Comparison of ENCODE assay signal across 36 cellular contexts in the genomic region with DNA sequence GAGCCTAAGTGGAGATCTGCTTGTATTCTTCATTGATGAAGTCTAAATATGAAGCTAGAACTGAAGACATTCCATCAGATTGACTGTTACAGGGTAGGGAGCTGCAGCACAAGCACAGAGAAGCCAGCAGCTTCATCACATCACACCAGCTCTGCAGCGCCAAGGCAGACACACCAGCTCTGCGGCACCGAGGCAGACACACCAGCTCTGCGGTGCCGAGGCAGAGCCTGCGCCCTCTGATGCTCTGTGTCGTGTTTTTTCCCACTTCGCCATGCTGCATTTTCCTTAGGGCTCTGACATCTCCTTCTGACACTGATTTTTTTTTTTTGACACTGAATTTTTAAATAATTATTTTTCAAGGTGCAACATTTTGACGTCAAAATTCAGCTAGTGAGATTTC. TPM values are rescaled to one million over a fixed set of nuclear protein-coding genes. Genes with fewer than 3 reads are reported as not detected.
"Had no signal": no experiment of that assay in that cellular context is flagged by ENCODE, and none has a peak within 500 bp of the region (broad histone marks: within the 10 kb centered on the region; RNA-seq: fewer than 3 reads in every experiment).

No MANE protein-coding gene starts in this region.

- H3K4me1 ChIP-seq: adrenal gland, body of pancreas, breast epithelium had no signal

- H3K27ac ChIP-seq: adrenal gland, body of pancreas, brain microvascular endothelial cell, breast epithelium, VCaP had no signal

- H3K9me3 ChIP-seq: adrenal gland, body of pancreas, breast epithelium had no signal

- H3K36me3 ChIP-seq: adrenal gland, brain microvascular endothelial cell, breast epithelium had no signal

- ATAC-seq: activated CD8-positive, alpha-beta T cell treated with anti-CD3 and anti-CD28 coated beads for 36 hours; activated naive CD4-positive, alpha-beta T cell treated with anti-CD3 and anti-CD28 coated beads, Interleukin-2, amount 50 U/mL, for 72 hours; activated T-cell treated with anti-CD3 and anti-CD28 coated beads, Interleukin-2, amount 50 U/mL, for 4 hours; activated T-cell treated with anti-CD3 and anti-CD28 coated beads, Interleukin-2, amount 50 U/mL, for 72 hours; activated T-helper 17 cell treated with anti-CD3 and anti-CD28 coated beads, Interleukin-2, amount 50 U/mL, for 72 hours; body of pancreas had no signal

- H3K4me3 ChIP-seq: adrenal gland, body of pancreas, breast epithelium had no signal

- DNase-seq: activated B cell treated with CpG ODN at 0.5 μM for 24 hours; activated CD4-positive, alpha-beta memory T cell treated with anti-CD3 and anti-CD28 coated beads for 36 hours; activated CD4-positive, alpha-beta T cell treated with anti-CD3 and anti-CD28 coated beads for 4 hours; activated CD4-positive, alpha-beta T cell treated with anti-CD3 and anti-CD28 coated beads, Interleukin-2, amount 10 ng/mL, durations not matched to agents 24 days and 14 days; activated CD4-positive, alpha-beta T cell treated with anti-CD3 and anti-CD28 coated beads, Interleukin-2, amount 50 U/mL, for 1 hour; activated CD4-positive, alpha-beta T cell treated with anti-CD3 and anti-CD28 coated beads, Interleukin-2, amount 50 U/mL, for 4 hours; activated CD4-positive, CD25-positive, alpha-beta regulatory T cell treated with anti-CD3 and anti-CD28 coated beads, Interleukin-2, amount 50 U/mL, for 72 hours; activated CD8-positive, alpha-beta memory T cell treated with anti-CD3 and anti-CD28 coated beads, Interleukin-2, amount 50 U/mL, for 4 hours; activated CD8-positive, alpha-beta T cell treated with anti-CD3 and anti-CD28 coated beads for 36 hours; activated effector memory CD4-positive, alpha-beta T cell treated with anti-CD3 and anti-CD28 coated beads, Interleukin-2, amount 50 U/mL, for 16 hours; activated gamma-delta T cell treated with Interleukin-2 at 50 U/mL for 16 hours; activated naive CD4-positive, alpha-beta T cell; activated naive CD4-positive, alpha-beta T cell treated with anti-CD3 and anti-CD28 coated beads for 36 hours; activated naive CD4-positive, alpha-beta T cell treated with anti-CD3 and anti-CD28 coated beads, Interleukin-2, amount 50 U/mL, for 16 hours; activated naive CD8-positive, alpha-beta T cell treated with anti-CD3 and anti-CD28 coated beads for 36 hours; activated T-cell treated with anti-CD3 and anti-CD28 coated beads for 4 hours; activated T-cell treated with anti-CD3 and anti-CD28 coated beads, Interleukin-2, amount 50 U/mL, for 1 hour; activated T-cell treated with anti-CD3 and anti-CD28 coated beads, Interleukin-2, amount 50 U/mL, for 4 hours; activated T-cell treated with anti-CD3 and anti-CD28 coated beads, Interleukin-2, amount 50 U/mL, for 72 hours; adrenal gland; amniotic stem cell; aorta; body of pancreas; brain microvascular endothelial cell; central memory CD4-positive, alpha-beta T cell; T-helper 2 cell; T-helper 9 cell had no signal

RNA-seq across cellular contexts. Expression of gene BTNL2, which starts 0.8 kb away (rescaled TPM):
- total RNA-seq: activated B cell treated with CpG ODN at 0.5 μM for 24 hours; activated CD4-positive, alpha-beta memory T cell treated with anti-CD3 and anti-CD28 coated beads for 36 hours; activated CD4-positive, alpha-beta T cell treated with anti-CD3 and anti-CD28 coated beads, Interleukin-2, amount 10 ng/mL, durations not matched to agents 24 days and 14 days; activated CD8-positive, alpha-beta memory T cell treated with anti-CD3 and anti-CD28 coated beads for 36 hours; activated CD8-positive, alpha-beta T cell treated with anti-CD3 and anti-CD28 coated beads for 36 hours; activated naive CD4-positive, alpha-beta T cell treated with anti-CD3 and anti-CD28 coated beads for 36 hours; activated naive CD4-positive, alpha-beta T cell treated with anti-CD3 and anti-CD28 coated beads, Interleukin-2, amount 50 U/mL, for 72 hours; activated naive CD8-positive, alpha-beta T cell treated with anti-CD3 and anti-CD28 coated beads for 36 hours; activated T-cell treated with anti-CD3 and anti-CD28 coated beads, Interleukin-2, amount 50 U/mL, for 4 hours; activated T-cell treated with anti-CD3 and anti-CD28 coated beads, Interleukin-2, amount 50 U/mL, for 72 hours; activated T-helper 1 cell treated with anti-CD3 and anti-CD28 coated beads, Interleukin-12 subunit alpha, Interleukin-12 subunit beta, Interleukin-2, Interleukin-4 antibody, amounts not matched to agents 30 ng/mL and 10 ng/mL and 1 ng/mL, durations not matched to agents 14 hours and 24 hours and 36 hours; activated T-helper 17 cell treated with anti-CD3 and anti-CD28 coated beads, Interleukin-2, amount 50 U/mL, for 72 hours; aorta; astrocyte; body of pancreas; breast epithelium; cardiac septum had no signal
- polyA plus RNA-seq: adrenal gland, aorta had no signal

RNA-seq across cellular contexts. Expression of gene HLA-DRA, which starts 33.5 kb away (rescaled TPM):
- total RNA-seq: astrocyte had no signal

RNA-seq across cellular contexts. Expression of gene TSBP1, which starts 34.5 kb away (rescaled TPM):
- total RNA-seq: activated B cell treated with CpG ODN at 0.5 μM for 24 hours; activated CD4-positive, alpha-beta memory T cell treated with anti-CD3 and anti-CD28 coated beads for 36 hours; activated CD4-positive, alpha-beta T cell treated with anti-CD3 and anti-CD28 coated beads, Interleukin-2, amount 10 ng/mL, durations not matched to agents 24 days and 14 days; activated CD8-positive, alpha-beta memory T cell treated with anti-CD3 and anti-CD28 coated beads for 36 hours; activated CD8-positive, alpha-beta T cell treated with anti-CD3 and anti-CD28 coated beads for 36 hours; activated naive CD4-positive, alpha-beta T cell treated with anti-CD3 and anti-CD28 coated beads for 36 hours; activated naive CD4-positive, alpha-beta T cell treated with anti-CD3 and anti-CD28 coated beads, Interleukin-2, amount 50 U/mL, for 72 hours; activated naive CD8-positive, alpha-beta T cell treated with anti-CD3 and anti-CD28 coated beads for 36 hours; activated T-cell treated with anti-CD3 and anti-CD28 coated beads, Interleukin-2, amount 50 U/mL, for 4 hours; activated T-cell treated with anti-CD3 and anti-CD28 coated beads, Interleukin-2, amount 50 U/mL, for 72 hours; activated T-helper 1 cell treated with anti-CD3 and anti-CD28 coated beads, Interleukin-12 subunit alpha, Interleukin-12 subunit beta, Interleukin-2, Interleukin-4 antibody, amounts not matched to agents 30 ng/mL and 10 ng/mL and 1 ng/mL, durations not matched to agents 14 hours and 24 hours and 36 hours; activated T-helper 17 cell treated with anti-CD3 and anti-CD28 coated beads, Interleukin-2, amount 50 U/mL, for 72 hours; adrenal gland; aorta; astrocyte; body of pancreas; breast epithelium; cardiac septum; cerebellum had no signal
- polyA plus RNA-seq: adrenal gland, aorta had no signal
